In genomic region chr1:203207751-203208150, GRCh38 we compare ENCODE assay signal across 18 cellular contexts. TPM values are rescaled to one million over a fixed set of nuclear protein-coding genes. Genes with fewer than 3 reads are reported as not detected.
DNase-seq lines count a peak whose midpoint lies in the region; ATAC-seq and TF ChIP-seq lines count a peak whose summit lies in the region.
"Had no signal": no experiment of that assay in that cellular context is flagged by ENCODE, and none has a peak within 500 bp of the region (broad histone marks: within the 10 kb centered on the region; RNA-seq: fewer than 3 reads in every experiment).

No MANE protein-coding gene starts in this region.

- intact Hi-C loops in PC-3 (cut with micrococcal nuclease) = no loop called here

- no peak for TF ChIP-seq CTCF in Loucy (conservative IDR thresholded peaks at IDR 0.05; ENCODE audit: low read length)
- TF ChIP-seq CTCF in neural progenitor cell (IDR thresholded peaks at IDR 0.05) = no peak
- TF ChIP-seq CTCF in PC-3 (conservative IDR thresholded peaks at IDR 0.05; ENCODE audit: low read depth, low read length) = no peak

- H3K4me1 ChIP-seq in Loucy (ENCODE audit: insufficient read depth, low read length, poor library complexity, severe bottlenecking) (peaks cover 16% of the 10 kb centered on the region), neural progenitor cell (peaks cover 11% of the 10 kb centered on the region), PC-3 (ENCODE audit: insufficient read depth, low read length) (no peaks in the 10 kb centered on the region)

- H3K79me2 ChIP-seq in Loucy (ENCODE audit: insufficient read depth, low read length) (no peaks in the 10 kb centered on the region), neural progenitor cell (ENCODE audit: low read depth) (no peaks in the 10 kb centered on the region), PC-3 (ENCODE audit: low read length) (no peaks in the 10 kb centered on the region)

- ATAC-seq in PC-3 = no peak
- no peak for ATAC-seq in HG03025 (IDR thresholded peaks at IDR 0.05; ENCODE audit: low FRiP score, unreplicated experiment)
- ATAC-seq: K562 had no signal

- DNase-seq in NCI-H2107 treated with DMSO at 0.1 percent for 48 hours (lab: John Stamatoyannopoulos, UW; ENCODE audit: unreplicated experiment) (peak; percentile 19), NCI-H2107 (lab: John Stamatoyannopoulos, UW) (no peak), NCI-H82 treated with DMSO at 0.1 percent for 48 hours (lab: John Stamatoyannopoulos, UW; ENCODE audit: unreplicated experiment) (peak; percentile 71), neural progenitor cell (ENCODE audit: low spot score) (no peak), PC-3 (no peak), NCI-H446 treated with DMSO at 0.1 percent for 48 hours (lab: John Stamatoyannopoulos, UW) (no peak)
- DNase-seq: 8988T, DMS79, NCI-H1092, NCI-H1694 treated with DMSO at 0.1 percent for 48 hours, NCI-H345 had no signal

- H3K4me1 Mint-ChIP-seq in neural progenitor cell = peaks cover 5% of the 10 kb centered on the region

- H3K9ac ChIP-seq in Loucy (ENCODE audit: low read depth, low read length, poor library complexity, severe bottlenecking) = no peak overlapping the region
- no peak overlapping the region for H3K9ac ChIP-seq in neural progenitor cell
- no peak overlapping the region for H3K9ac ChIP-seq in PC-3 (ENCODE audit: low read length)

- no peak overlapping the region for H3K27ac Mint-ChIP-seq in neural progenitor cell

- H3F3A ChIP-seq in Loucy (ENCODE audit: low read depth) (no peaks in the 10 kb centered on the region), neural progenitor cell (ENCODE audit: low read depth) (no peaks in the 10 kb centered on the region), PC-3 (ENCODE audit: low read length, unreplicated experiment) (no peaks in the 10 kb centered on the region)

- no peaks in the 10 kb centered on the region for H3K9me3 Mint-ChIP-seq in neural progenitor cell

- peaks cover 2% of the 10 kb centered on the region for H3K27me3 Mint-ChIP-seq in neural progenitor cell (ENCODE audit: insufficient read depth, low read depth)

- H4K20me1 ChIP-seq in Loucy (ENCODE audit: insufficient read depth, low read length, poor library complexity, severe bottlenecking) (no peaks in the 10 kb centered on the region), neural progenitor cell (ENCODE audit: low read depth) (no peaks in the 10 kb centered on the region), PC-3 (ENCODE audit: low read length) (no peaks in the 10 kb centered on the region)

- H3K9me3 ChIP-seq in Loucy (ENCODE audit: insufficient read depth, low read depth, low read length) = no peaks in the 10 kb centered on the region
- H3K9me3 ChIP-seq in neural progenitor cell (ENCODE audit: low read depth) = no peaks in the 10 kb centered on the region
- H3K9me3 ChIP-seq in PC-3 (ENCODE audit: low read length) = no peaks in the 10 kb centered on the region

- no peaks in the 10 kb centered on the region for H3K9me2 ChIP-seq in Loucy (replicated peaks; ENCODE audit: low read depth, low read length)
- H3K9me2 ChIP-seq in PC-3 (replicated peaks; ENCODE audit: low read length) = no peaks in the 10 kb centered on the region

- no peaks in the 10 kb centered on the region for H3K36me3 ChIP-seq in Loucy (ENCODE audit: insufficient read depth, low read length)
- no peaks in the 10 kb centered on the region for H3K36me3 ChIP-seq in neural progenitor cell
- no peaks in the 10 kb centered on the region for H3K36me3 ChIP-seq in PC-3 (ENCODE audit: low read depth, low read length)

- H3K36me3 Mint-ChIP-seq in neural progenitor cell = no peaks in the 10 kb centered on the region

- POLR2A ChIA-PET in PC-3 (lab: Charles Lee; ENCODE audit: unreplicated experiment) = no interaction called here

- CTCF ChIA-PET in PC-3 (lab: Charles Lee) = no interaction called here

- no TSS peak for BruUV-seq in PC-3 (replicated peaks; lab: Mats Ljungman, UMichigan)

- no peaks in the 10 kb centered on the region for H3K27me3 ChIP-seq in Loucy (ENCODE audit: insufficient read depth, low read length, poor library complexity, severe bottlenecking)
- H3K27me3 ChIP-seq in neural progenitor cell = no peaks in the 10 kb centered on the region
- H3K27me3 ChIP-seq in PC-3 (ENCODE audit: low read length) = peaks cover 38% of the 10 kb centered on the region

- H3K4me2 ChIP-seq in Loucy (ENCODE audit: low read depth, low read length, poor library complexity, severe bottlenecking) (peak overlapping the region; percentile 3), neural progenitor cell (no peak overlapping the region), PC-3 (ENCODE audit: low read length) (no peak overlapping the region)

- no peak overlapping the region for H3K4me3 ChIP-seq in Loucy (ENCODE audit: low read length, poor library complexity, severe bottlenecking)
- H3K4me3 ChIP-seq in neural progenitor cell = no peak overlapping the region
- no peak overlapping the region for H3K4me3 ChIP-seq in PC-3 (ENCODE audit: low read length)
- H3K4me3 ChIP-seq: K562 had no signal

- H3K4me3 Mint-ChIP-seq in neural progenitor cell = no peak overlapping the region

- H2AFZ ChIP-seq in Loucy (ENCODE audit: low read length) (no peak overlapping the region), neural progenitor cell (replicated peaks) (peak overlapping the region; percentile 61), PC-3 (ENCODE audit: low read length) (no peak overlapping the region)

- H3K27ac ChIP-seq in neural progenitor cell = no peak overlapping the region
- H3K27ac ChIP-seq in PC-3 (ENCODE audit: low read length) = no peak overlapping the region
- H3K27ac ChIP-seq: C4-2B, HL-60 had no signal

RNA-seq across cellular contexts. Expression of gene CHI3L1, which starts 21.2 kb away (rescaled TPM):
- total RNA-seq in neural progenitor cell (ENCODE audit: low replicate concordance) (0.95 and 1.7 TPM in 2 replicates), PC-3 (2014; rRNA removed) (not detected in 2 replicates)
- total RNA-seq: K562, M059J, RPMI7951 had no signal

RNA-seq across cellular contexts. Expression of gene CHIT1, which starts 21.7 kb away (rescaled TPM):
- total RNA-seq in neural progenitor cell (ENCODE audit: low replicate concordance) (0.03 and 0.11 TPM in 2 replicates), PC-3 (2014; rRNA removed) (0.06 TPM in 1 of 2 replicates, not detected in the other)
- total RNA-seq: K562, M059J, RPMI7951 had no signal

RNA-seq across cellular contexts. Expression of gene MYBPH, which starts 32.1 kb away (rescaled TPM):
- not detected in 2 replicates for total RNA-seq in neural progenitor cell (ENCODE audit: low replicate concordance)
- total RNA-seq in PC-3 (2014; rRNA removed) = not detected in 2 replicates
- total RNA-seq: K562, M059J had no signal

Comparison
In these comparisons a context has a peak if more than half of its experiments do, and no peak if none do; other contexts are left out.
1. DNase-seq: peak in NCI-H2107 treated with DMSO at 0.1 percent for 48 hours (single experiment) and NCI-H82 treated with DMSO at 0.1 percent for 48 hours (single experiment); none in NCI-H2107 (single experiment), neural progenitor cell (single experiment), PC-3 (single experiment) and NCI-H446 treated with DMSO at 0.1 percent for 48 hours (single experiment).